Comparison of ENCODE assay signal across 18 cellular contexts in genomic region chr18:35917043-35917442, GRCh38.
DNase-seq lines count a peak whose midpoint lies in the region; ATAC-seq, FAIRE-seq and TF ChIP-seq lines count a peak whose summit lies in the region.
"Had no signal": no experiment of that assay in that cellular context is flagged by ENCODE, and none has a peak within 500 bp of the region (broad histone marks: within the 10 kb centered on the region; RNA-seq: fewer than 3 reads in every experiment).

No MANE protein-coding gene starts in this region.

- H3K4me1 ChIP-seq in GM12878 (ENCODE audit: control insufficient read depth, insufficient read depth, low read length) = no peaks in the 10 kb centered on the region
- H3K4me1 ChIP-seq in lung (ENCODE audit: control insufficient read depth in 2 of 2, insufficient read depth in 2 of 2, low read length in 2 of 2) = no peaks in the 10 kb centered on the region
- no peaks in the 10 kb centered on the region for H3K4me1 ChIP-seq in esophagus squamous epithelium
- H3K4me1 ChIP-seq: gastrocnemius medialis, SJSA1, spleen had no signal

- TF ChIP-seq RAD21 in Ishikawa (IDR thresholded peaks at IDR 0.05; ENCODE audit: low read depth) (peak; percentile 64), GM12878 (IDR thresholded peaks at IDR 0.05; ENCODE audit: insufficient read depth, low read depth, low read length) (no peak)

- no peaks in the 10 kb centered on the region for H4K20me1 ChIP-seq in GM12878 (ENCODE audit: control insufficient read depth, insufficient read depth)

- TF ChIP-seq POLR2A in GM12878 (IDR thresholded peaks at IDR 0.05; ENCODE audit: low read depth, low read length) (no peak), esophagus squamous epithelium (IDR thresholded peaks at IDR 0.05) (no peak)

- H3K4me2 ChIP-seq in GM12878 (ENCODE audit: control insufficient read depth, insufficient read depth) = no peak overlapping the region

- TF ChIP-seq EP300 in Ishikawa (IDR thresholded peaks at IDR 0.05; ENCODE audit: borderline replicate concordance) (no peak), GM12878 (IDR thresholded peaks at IDR 0.05; ENCODE audit: borderline replicate concordance in 1 of 2, control insufficient read depth in 1 of 2, low read depth in 2 of 2, low read length in 2 of 2) (no peak)

- H3K4me3 ChIP-seq in GM12878 = no peak overlapping the region
- no peak overlapping the region for H3K4me3 ChIP-seq in lung
- H3K4me3 ChIP-seq in esophagus squamous epithelium = no peak overlapping the region
- H3K4me3 ChIP-seq: gastrocnemius medialis, SJSA1, spleen had no signal

- TF ChIP-seq CTCF in GM12878 (IDR thresholded peaks at IDR 0.05 in 2 of 3, conservative IDR thresholded peaks at IDR 0.05 in 1 of 3; ENCODE audit: control insufficient read depth in 2 of 3, extremely low read depth in 1 of 3, insufficient read depth in 1 of 3, low read depth in 3 of 3, low read length in 3 of 3) = peak; percentile 14 to 16 (median 16); a peak in 1 of 6 replicates
- TF ChIP-seq CTCF in lung (IDR thresholded peaks at IDR 0.05; ENCODE audit: control extremely low read depth, extremely low read depth) = no peak
- peak in 2 of 6 experiments; percentile 16 to 42 for TF ChIP-seq CTCF in esophagus squamous epithelium (IDR thresholded peaks at IDR 0.05)

- no peak for FAIRE-seq in GM12878 (lab: Jason Lieb, UNC)
- FAIRE-seq: urothelium cell line had no signal

- H3K27ac ChIP-seq in GM12878 (ENCODE audit: control insufficient read depth, insufficient read depth) (no peak overlapping the region), lung (ENCODE audit: low read depth in 1 of 2, low read length in 1 of 2) (no peak overlapping the region), esophagus squamous epithelium (no peak overlapping the region)
- H3K27ac ChIP-seq: gastrocnemius medialis, SJSA1, spleen had no signal

- H3K9me3 ChIP-seq in GM12878 (replicated peaks; ENCODE audit: control insufficient read depth, insufficient read depth, low read length) (no peaks in the 10 kb centered on the region), lung (ENCODE audit: control insufficient read depth in 2 of 2, insufficient read depth in 1 of 2, low read length in 1 of 2) (no peaks in the 10 kb centered on the region), esophagus squamous epithelium (no peaks in the 10 kb centered on the region)
- H3K9me3 ChIP-seq: gastrocnemius medialis, SJSA1, spleen had no signal

- H3K9ac ChIP-seq in GM12878 (ENCODE audit: control insufficient read depth, insufficient read depth, low read length) = no peak overlapping the region

- no peak overlapping the region for H2AFZ ChIP-seq in GM12878 (ENCODE audit: control insufficient read depth, low read depth, low read length)

- H3K27me3 ChIP-seq in GM12878 (replicated peaks in 1 of 2; ENCODE audit: control insufficient read depth in 2 of 2, insufficient read depth in 2 of 2, low read length in 1 of 2) (no peaks in the 10 kb centered on the region; a peak in 1 of 4 replicates), lung (ENCODE audit: control insufficient read depth, insufficient read depth) (no peaks in the 10 kb centered on the region), esophagus squamous epithelium (peaks cover 0 to 6% (median 0%) of the 10 kb centered on the region in 4 donors)
- H3K27me3 ChIP-seq: gastrocnemius medialis, SJSA1 had no signal

- SMC1A ChIA-PET in GM12878 (lab: Charles Lee; ENCODE audit: uncharacterized antibody, unreplicated experiment) = interaction anchor here (1.2 kb wide), 1 partner anchor 161 kb away, joined by 4 read pairs; no protein-coding TSS in a partner anchor

- CTCF ChIA-PET in GM12878 (lab: Yijun Ruan, JAX) = no interaction called here

- RAD21 ChIA-PET in GM12878 (lab: Charles Lee; ENCODE audit: unreplicated experiment) = no interaction called here

- BruUV-seq in GM12878 (replicated peaks; lab: Mats Ljungman, UMichigan) = no TSS peak

- DNase-seq in SIG-M5 treated with dmso at 0.1 percent for 504 hours (lab: John Stamatoyannopoulos, UW; ENCODE audit: unreplicated experiment) = peak; percentile 2
- no peak for DNase-seq in SIG-M5 (lab: John Stamatoyannopoulos, UW)
- no peak for DNase-seq in GM12878 (ENCODE audit: low read depth, low spot score)
- DNase-seq in lung (ENCODE audit: low spot score) = peak; percentile 6
- no peak for DNase-seq in esophagus squamous epithelium (lab: John Stamatoyannopoulos, UW)
- DNase-seq in stimulated activated CD4-positive, alpha-beta T cell treated with anti-CD3 and anti-CD28 coated beads, Interleukin-2, amount 100 ng/mL, for 24 hours = no peak
- DNase-seq: activated CD4-positive, alpha-beta T cell treated with anti-CD3 and anti-CD28 coated beads, Interleukin-2, amount 10 ng/mL, durations not matched to agents 7 days and 5 days; activated naive CD4-positive, alpha-beta T cell treated with anti-CD3 and anti-CD28 coated beads, Interleukin-2, amount 50 U/mL, for 16 hours; activated T-cell treated with anti-CD3 and anti-CD28 coated beads for 4 hours; effector memory CD4-positive, alpha-beta T cell; gastrocnemius medialis; NCI-H1092; spleen; T-helper 9 cell had no signal

- POLR2A ChIA-PET in GM12878 (lab: Charles Lee) = no interaction called here

- in situ Hi-C loops in GM12878 (cut with MboI) = no loop called here

- intact Hi-C loops in GM12878 (cut with micrococcal nuclease; ENCODE audit: unreplicated experiment) (no loop called here), esophagus squamous epithelium (cut with DNase I) (no loop called here)

- ATAC-seq in GM12878 (no peak), lung (ENCODE audit: insufficient read depth, low FRiP score) (no peak), GM21529 (IDR thresholded peaks at IDR 0.05; ENCODE audit: unreplicated experiment) (no peak)
- ATAC-seq: gastrocnemius medialis had no signal

- H3K36me3 ChIP-seq in GM12878 (ENCODE audit: control insufficient read depth in 2 of 2, insufficient read depth in 2 of 2, low read length in 1 of 2) = no peaks in the 10 kb centered on the region
- no peaks in the 10 kb centered on the region for H3K36me3 ChIP-seq in lung (ENCODE audit: control insufficient read depth in 2 of 2, insufficient read depth in 2 of 2, low read length in 2 of 2)
- no peaks in the 10 kb centered on the region for H3K36me3 ChIP-seq in esophagus squamous epithelium
- H3K36me3 ChIP-seq: gastrocnemius medialis, SJSA1, spleen had no signal

- no peaks in the 10 kb centered on the region for H3K79me2 ChIP-seq in GM12878 (ENCODE audit: control insufficient read depth, insufficient read depth, low read length)

TF ChIP-seq in Ishikawa, 13 proteins besides CTCF, POLR2A, EP300 and RAD21 (continues in another document):
- TF ChIP-seq TAF1 (IDR thresholded peaks at IDR 0.05; ENCODE audit: low read depth) = no peak
- no peak for TF ChIP-seq CEBPB (IDR thresholded peaks at IDR 0.05)
- TF ChIP-seq TEAD4 (IDR thresholded peaks at IDR 0.05) = no peak
- no peak for TF ChIP-seq NFIC (IDR thresholded peaks at IDR 0.05)
- TF ChIP-seq ZBTB7A (IDR thresholded peaks at IDR 0.05; ENCODE audit: low read depth) = no peak
- TF ChIP-seq CREB1 (IDR thresholded peaks at IDR 0.05; ENCODE audit: low read depth) = no peak

TF ChIP-seq in GM12878, 131 proteins besides CTCF, POLR2A, EP300 and RAD21 (continues in another document):
- TF ChIP-seq KAT2A (conservative IDR thresholded peaks at IDR 0.05; ENCODE audit: control insufficient read depth, low read depth, low read length) = no peak
- no peak for TF ChIP-seq RFX5 (IDR thresholded peaks at IDR 0.05; ENCODE audit: low read depth, low read length)
- no peak for TF ChIP-seq SUPT20H (IDR thresholded peaks at IDR 0.05; ENCODE audit: borderline replicate concordance, control insufficient read depth, low read depth, low read length)
- TF ChIP-seq EZH2 (IDR thresholded peaks at IDR 0.05; ENCODE audit: borderline replicate concordance, control insufficient read depth, low read depth, low read length) = no peak
- TF ChIP-seq SUZ12 (IDR thresholded peaks at IDR 0.05; ENCODE audit: unreplicated experiment) = no peak
- TF ChIP-seq IRF4 (IDR thresholded peaks at IDR 0.05; ENCODE audit: low read depth, low read length) = no peak
- no peak for TF ChIP-seq JUND (IDR thresholded peaks at IDR 0.05; ENCODE audit: low read depth, low read length)
- no peak for TF ChIP-seq ZNF592 (IDR thresholded peaks at IDR 0.05)
- no peak for TF ChIP-seq MEF2B (IDR thresholded peaks at IDR 0.05; ENCODE audit: partially characterized antibody, poor library complexity, severe bottlenecking)

Comparison
In these comparisons a context has a peak if more than half of its experiments do, and no peak if none do; other contexts are left out.
1. DNase-seq: peak in SIG-M5 treated with dmso at 0.1 percent for 504 hours (single experiment) and lung (single experiment); none in SIG-M5 (single experiment), GM12878 (single experiment), esophagus squamous epithelium (single experiment) and stimulated activated CD4-positive, alpha-beta T cell treated with anti-CD3 and anti-CD28 coated beads, Interleukin-2, amount 100 ng/mL, for 24 hours (0 of 2).